20 cellular contexts compared by ENCODE assay signal in the genomic region with DNA sequence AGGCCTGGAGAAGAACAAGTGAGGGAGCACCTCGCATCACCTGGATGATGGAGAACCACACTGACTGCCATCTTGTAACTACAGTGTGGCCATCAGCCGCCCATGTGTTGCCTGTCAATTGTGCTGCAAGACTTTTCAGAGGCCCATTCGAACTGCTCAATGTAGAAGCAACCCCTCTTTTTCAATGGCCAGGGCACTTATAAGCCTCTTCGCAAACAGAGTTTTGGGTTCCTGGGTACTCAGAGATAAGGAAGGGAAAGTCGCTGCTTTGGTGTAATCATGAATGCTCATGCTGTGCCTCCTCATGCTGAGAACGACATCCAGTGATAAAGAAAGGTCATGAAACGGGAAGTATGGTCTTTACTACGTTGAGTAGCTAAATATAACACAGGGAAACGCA.
DNase-seq lines count a peak whose midpoint lies in the region; ATAC-seq and TF ChIP-seq lines count a peak whose summit lies in the region.
"Had no signal": no experiment of that assay in that cellular context is flagged by ENCODE, and none has a peak within 500 bp of the region (broad histone marks: within the 10 kb centered on the region; RNA-seq: fewer than 3 reads in every experiment).

No MANE protein-coding gene starts in this region.

- ATAC-seq in GM18861 (IDR thresholded peaks at IDR 0.05; ENCODE audit: unreplicated experiment) (no peak), SK-N-SH treated with all-trans-retinoic acid at 6 μM for 48 hours (no peak)
- ATAC-seq: activated naive CD4-positive, alpha-beta T cell treated with anti-CD3 and anti-CD28 coated beads, Interleukin-2, amount 50 U/mL, for 72 hours; HCT116; left colon had no signal

- DNase-seq in CMK (ENCODE audit: low read depth) (peak; percentile 41), NCI-H146 (lab: John Stamatoyannopoulos, UW) (peak; percentile 6), UCSD-AML1 (lab: John Stamatoyannopoulos, UW; ENCODE audit: unreplicated experiment) (peak; percentile 11), neural crest cell (ENCODE audit: low read depth, low spot score) (no peak), NCI-H1417 treated with DMSO at 0.1 percent for 48 hours (lab: John Stamatoyannopoulos, UW) (no peak)
- DNase-seq in stimulated activated CD4-positive, alpha-beta T cell treated with anti-CD3 and anti-CD28 coated beads, Interleukin-2, amount 100 ng/mL, for 24 hours: no peak
- DNase-seq: activated CD4-positive, alpha-beta T cell treated with anti-CD3 and anti-CD28 coated beads for 4 hours; central memory CD4-positive, alpha-beta T cell; dermis blood vessel endothelial cell; left colon; naive B cell; NCI-H1048; NCI-H2081; stimulated activated CD4-positive, alpha-beta T cell treated with anti-CD3 and anti-CD28 coated beads, Interleukin-12 subunit alpha, Interleukin-12 subunit beta, amount 100 ng/mL, for 4 hours; SW 1271; upper lobe of left lung had no signal

- no peaks in the 10 kb centered on the region for H3K36me3 Mint-ChIP-seq in neural crest cell (ENCODE audit: low read depth)
- H3K36me3 Mint-ChIP-seq: naive B cell had no signal

- H3K27me3 Mint-ChIP-seq in neural crest cell (ENCODE audit: low read depth): no peaks in the 10 kb centered on the region
- H3K27me3 Mint-ChIP-seq: naive B cell had no signal

- H3K4me3 Mint-ChIP-seq in neural crest cell: no peak overlapping the region
- H3K4me3 Mint-ChIP-seq: naive B cell had no signal

- peak overlapping the region; percentile 58 for H3K27ac Mint-ChIP-seq in neural crest cell (ENCODE audit: unreplicated experiment)
- H3K27ac Mint-ChIP-seq: activated naive CD4-positive, alpha-beta T cell treated with anti-CD3 and anti-CD28 coated beads, Interleukin-2, amount 50 U/mL, for 72 hours had no signal

- peaks cover 4% of the 10 kb centered on the region for H3K9me3 Mint-ChIP-seq in neural crest cell

- no peaks in the 10 kb centered on the region for H3K4me1 Mint-ChIP-seq in neural crest cell

- TF ChIP-seq CTCF in neural crest cell (conservative IDR thresholded peaks at IDR 0.05): no peak

TF ChIP-seq in SK-N-SH treated with all-trans-retinoic acid at 6 μM for 48 hours, 23 proteins besides CTCF, POLR2A, EP300 and RAD21:
- TF ChIP-seq, protein P1, sequence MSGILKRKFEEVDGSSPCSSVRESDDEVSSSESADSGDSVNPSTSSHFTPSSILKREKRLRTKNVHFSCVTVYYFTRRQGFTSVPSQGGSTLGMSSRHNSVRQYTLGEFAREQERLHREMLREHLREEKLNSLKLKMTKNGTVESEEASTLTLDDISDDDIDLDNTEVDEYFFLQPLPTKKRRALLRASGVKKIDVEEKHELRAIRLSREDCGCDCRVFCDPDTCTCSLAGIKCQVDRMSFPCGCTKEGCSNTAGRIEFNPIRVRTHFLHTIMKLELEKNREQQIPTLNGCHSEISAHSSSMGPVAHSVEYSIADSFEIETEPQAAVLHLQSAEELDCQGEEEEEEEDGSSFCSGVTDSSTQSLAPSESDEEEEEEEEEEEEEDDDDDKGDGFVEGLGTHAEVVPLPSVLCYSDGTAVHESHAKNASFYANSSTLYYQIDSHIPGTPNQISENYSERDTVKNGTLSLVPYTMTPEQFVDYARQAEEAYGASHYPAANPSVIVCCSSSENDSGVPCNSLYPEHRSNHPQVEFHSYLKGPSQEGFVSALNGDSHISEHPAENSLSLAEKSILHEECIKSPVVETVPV (CRISPR knock-in tag; IDR thresholded peaks at IDR 0.05): no peak
- no peak for TF ChIP-seq SNAI2 (CRISPR knock-in tag; IDR thresholded peaks at IDR 0.05)

Comparison
In these comparisons a context has a peak if more than half of its experiments do, and no peak if none do; other contexts are left out.
1. DNase-seq: peak in CMK (single experiment), NCI-H146 (single experiment) and UCSD-AML1 (single experiment); none in neural crest cell (single experiment), NCI-H1417 treated with DMSO at 0.1 percent for 48 hours (single experiment) and stimulated activated CD4-positive, alpha-beta T cell treated with anti-CD3 and anti-CD28 coated beads, Interleukin-2, amount 100 ng/mL, for 24 hours (0 of 2).